Comparison of ENCODE assay signal across 18 cellular contexts in genomic region chr1:18344755-18345154, GRCh38.
DNase-seq lines count a peak whose midpoint lies in the region; ATAC-seq, FAIRE-seq and TF ChIP-seq lines count a peak whose summit lies in the region.
"Had no signal": no experiment of that assay in that cellular context is flagged by ENCODE, and none has a peak within 500 bp of the region (broad histone marks: within the 10 kb centered on the region; RNA-seq: fewer than 3 reads in every experiment).

No MANE protein-coding gene starts in this region.

- TF ChIP-seq CTCF in osteoblast (IDR thresholded peaks at IDR 0.05; ENCODE audit: extremely low read depth, low read depth, low read length): no peak

- no peak for ATAC-seq in esophagus mucosa
- no peak for ATAC-seq in HG03354 (IDR thresholded peaks at IDR 0.05; ENCODE audit: poor library complexity, severe bottlenecking, unreplicated experiment)
- ATAC-seq: gastroesophageal sphincter, natural killer cell had no signal

- no peak overlapping the region for H3K23ac ChIP-seq in mesendoderm (ENCODE audit: low read length)

- H3K4me1 ChIP-seq in mesendoderm (ENCODE audit: control insufficient read depth, low read depth, low read length) (peaks cover 7% of the 10 kb centered on the region), osteoblast (ENCODE audit: insufficient read depth, low read length) (no peaks in the 10 kb centered on the region)
- H3K4me1 ChIP-seq: gastroesophageal sphincter, stomach had no signal

- H3K79me2 ChIP-seq in mesendoderm (ENCODE audit: control insufficient read depth, insufficient read depth, low read length) (no peaks in the 10 kb centered on the region), osteoblast (ENCODE audit: insufficient read depth, low read length) (no peaks in the 10 kb centered on the region)

- DNase-seq in ELF-1 (ENCODE audit: low read depth, low spot score): peak; percentile 67
- peak; percentile 82 for DNase-seq in NCI-H2107 treated with DMSO at 0.1 percent for 48 hours (lab: John Stamatoyannopoulos, UW; ENCODE audit: unreplicated experiment)
- peak; percentile 98 for DNase-seq in NCI-H82 treated with DMSO at 0.1 percent for 48 hours (lab: John Stamatoyannopoulos, UW; ENCODE audit: unreplicated experiment)
- DNase-seq in mesendoderm: no peak
- no peak for DNase-seq in osteoblast (ENCODE audit: insufficient read length, low spot score, missing footprints)
- no peak for DNase-seq in GM12891 (ENCODE audit: insufficient read length, low spot score)
- DNase-seq: AML-193, aorta, mammary epithelial cell, natural killer cell, stomach, T-helper 1 cell had no signal

- H2BK120ac ChIP-seq in mesendoderm (ENCODE audit: low read depth, low read length): no peak overlapping the region

- H4K8ac ChIP-seq in mesendoderm (ENCODE audit: low read depth, low read length): no peak overlapping the region

- H3K4me2 ChIP-seq in mesendoderm (ENCODE audit: low read length) (no peak overlapping the region), osteoblast (ENCODE audit: insufficient read depth, low read length) (no peak overlapping the region)

- H3K79me1 ChIP-seq in mesendoderm (ENCODE audit: low read length): no peaks in the 10 kb centered on the region

- no peaks in the 10 kb centered on the region for H3K27me3 ChIP-seq in mesendoderm (ENCODE audit: insufficient read depth, low read length, poor library complexity)
- no peaks in the 10 kb centered on the region for H3K27me3 ChIP-seq in osteoblast (ENCODE audit: insufficient read depth, low read length)

- H3K4ac ChIP-seq in mesendoderm (ENCODE audit: low read depth, low read length): no peak overlapping the region

- no peak overlapping the region for H3K56ac ChIP-seq in mesendoderm (ENCODE audit: low read length)

- whole genome bisulfite sequencing in mesendoderm (ENCODE audit: extremely low coverage, insufficient coverage, low lambda C conversion rate): no CpG with 5 or more reads among the region's 3 CpGs

- H3K36me3 ChIP-seq in mesendoderm (ENCODE audit: control insufficient read depth, insufficient read depth, low read length): no peaks in the 10 kb centered on the region
- no peaks in the 10 kb centered on the region for H3K36me3 ChIP-seq in osteoblast (ENCODE audit: insufficient read depth, low read length)
- H3K36me3 ChIP-seq: gastroesophageal sphincter, stomach had no signal

- no peak overlapping the region for H2AFZ ChIP-seq in osteoblast (ENCODE audit: low read length)

- H4K5ac ChIP-seq in mesendoderm (ENCODE audit: low read length): no peak overlapping the region

- peak overlapping the region; percentile 13 for H3K27ac ChIP-seq in mesendoderm (ENCODE audit: low read depth, low read length)
- H3K27ac ChIP-seq in osteoblast (ENCODE audit: low read depth, low read length): no peak overlapping the region
- H3K27ac ChIP-seq: gastroesophageal sphincter, RWPE1, stomach had no signal

- no peak overlapping the region for H2BK15ac ChIP-seq in mesendoderm (replicated peaks; ENCODE audit: low read depth)

- TF ChIP-seq POLR2A in GM12891 (IDR thresholded peaks at IDR 0.05; ENCODE audit: low read depth, low read length): no peak

- no peak overlapping the region for H3K18ac ChIP-seq in mesendoderm (ENCODE audit: low read length)

- no peak for FAIRE-seq in GM12891 (lab: Jason Lieb, UNC)
- FAIRE-seq: colon, GM19239 had no signal

- H3K9ac ChIP-seq in mesendoderm (ENCODE audit: low read length): no peak overlapping the region

- no peak overlapping the region for H2BK5ac ChIP-seq in mesendoderm (ENCODE audit: low read length)

- H2AK5ac ChIP-seq in mesendoderm (ENCODE audit: low read length): no peak overlapping the region

- H3K9me3 ChIP-seq in osteoblast (ENCODE audit: low read depth, low read length): no peaks in the 10 kb centered on the region
- H3K9me3 ChIP-seq: gastroesophageal sphincter, stomach had no signal

- H4K20me1 ChIP-seq in osteoblast (ENCODE audit: insufficient read depth, low read length): no peaks in the 10 kb centered on the region

- H3K4me3 ChIP-seq in mesendoderm (ENCODE audit: low read length): no peak overlapping the region
- H3K4me3 ChIP-seq in osteoblast (ENCODE audit: insufficient read depth, low read length): no peak overlapping the region
- H3K4me3 ChIP-seq: gastroesophageal sphincter, stomach had no signal

TF ChIP-seq in GM12891, 5 proteins besides CTCF, POLR2A, EP300 and RAD21:
- no peak for TF ChIP-seq POU2F2 (IDR thresholded peaks at IDR 0.05; ENCODE audit: low read depth, low read length)
- TF ChIP-seq PAX5 (IDR thresholded peaks at IDR 0.05; ENCODE audit: insufficient read depth, low read length, severe bottlenecking): no peak
- TF ChIP-seq TAF1 (IDR thresholded peaks at IDR 0.05; ENCODE audit: low read depth, low read length): no peak
- TF ChIP-seq POLR2AphosphoS5 (IDR thresholded peaks at IDR 0.05; ENCODE audit: low read depth, low read length): no peak
- TF ChIP-seq SPI1 (IDR thresholded peaks at IDR 0.05; ENCODE audit: low read depth, low read length): no peak

Comparison
In these comparisons a context has a peak if more than half of its experiments do, and no peak if none do; other contexts are left out.
1. DNase-seq: peak in ELF-1 (single experiment), NCI-H2107 treated with DMSO at 0.1 percent for 48 hours (single experiment) and NCI-H82 treated with DMSO at 0.1 percent for 48 hours (single experiment); none in mesendoderm (single experiment), osteoblast (single experiment) and GM12891 (single experiment).